20 cellular contexts compared by ENCODE assay signal in the genomic region with DNA sequence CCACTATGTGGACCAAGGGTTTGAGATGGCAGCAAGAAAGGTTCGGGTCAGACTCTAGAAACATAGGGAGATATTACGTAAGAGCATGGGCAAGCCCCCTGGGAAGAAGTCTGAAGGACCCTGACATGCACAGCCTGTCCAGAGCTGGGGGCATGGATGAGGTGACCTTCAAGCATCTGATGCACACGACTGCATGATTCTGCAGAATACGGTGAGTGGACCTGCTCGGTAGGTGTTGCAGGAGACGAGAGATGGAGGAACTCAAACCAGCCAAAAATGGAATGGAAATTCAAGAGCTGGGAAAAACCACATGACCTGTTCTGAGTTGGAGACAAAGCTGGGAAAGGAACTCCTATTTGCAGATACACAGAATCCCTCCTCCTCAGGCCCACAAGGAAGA. TPM values are rescaled to one million over a fixed set of nuclear protein-coding genes. Genes with fewer than 3 reads are reported as not detected.
"Had no signal": no experiment of that assay in that cellular context is flagged by ENCODE, and none has a peak within 500 bp of the region (broad histone marks: within the 10 kb centered on the region; RNA-seq: fewer than 3 reads in every experiment).

No MANE protein-coding gene starts in this region.

- H3K27me3 ChIP-seq: SJSA1 had no signal

- H3K4me1 ChIP-seq: SJSA1 had no signal

- H3K4me3 ChIP-seq: MG63, SJSA1, SK-N-MC had no signal

- H3K27ac ChIP-seq: SJSA1, SK-N-MC had no signal

- H3K9me3 ChIP-seq: MG63, SJSA1 had no signal

- DNase-seq: Karpas-422, KG1, MG63, NCI-H1092, NCI-H1105 treated with DMSO at 0.1 percent for 48 hours, NCI-H1417 treated with DMSO at 0.1 percent for 48 hours, NCI-H146, NCI-H1694 treated with DMSO at 0.1 percent for 48 hours, NCI-H1930, NCI-H2081, NCI-H2107, NCI-H524, NCI-H526 treated with DMSO at 0.1 percent for 48 hours, NCI-H748 treated with DMSO at 0.1 percent for 48 hours, Right ventricle myocardium superior, RPMI8226, SIG-M5 had no signal

- H3K36me3 ChIP-seq: MG63, SJSA1 had no signal

RNA-seq across cellular contexts. Expression of gene ANO2, which starts 43.6 kb away (rescaled TPM):
- total RNA-seq: NCI-H460, SJSA1 had no signal
